8 cellular contexts compared by ENCODE assay signal in genomic region chr4:83110222-83110945, GRCh38. TPM values are rescaled to one million over a fixed set of nuclear protein-coding genes. Genes with fewer than 3 reads are reported as not detected.
DNase-seq lines count a peak whose midpoint lies in the region; ATAC-seq and TF ChIP-seq lines count a peak whose summit lies in the region.

No MANE protein-coding gene starts in this region.

- H3K4me1 Mint-ChIP-seq in Caco-2 (ENCODE audit: low read depth, unreplicated experiment), result peaks cover 24% of the 10 kb centered on the region

- H3K36me3 ChIP-seq in Caco-2 (ENCODE audit: control insufficient read depth, insufficient read depth, low read length), result no peaks in the 10 kb centered on the region
- no peaks in the 10 kb centered on the region for H3K36me3 ChIP-seq in mucosa of rectum (ENCODE audit: control insufficient read depth in 2 of 2, insufficient read depth in 2 of 2, low read length in 2 of 2)

- no peaks in the 10 kb centered on the region for H3K27me3 Mint-ChIP-seq in Caco-2 (ENCODE audit: insufficient read depth, unreplicated experiment)

- POLR2A ChIA-PET in Caco-2 (lab: Charles Lee), result interaction anchor here (0.6 to 1.0 kb wide), 3 partner anchors 36 to 174 kb away, joined by 4 to 18 read pairs (median 8); partner anchors contain the start of gene COQ2

- H3K4me3 Mint-ChIP-seq in Caco-2 (ENCODE audit: unreplicated experiment), result peak overlapping the region; percentile 79

- CTCF ChIA-PET in Caco-2 (lab: Charles Lee), result interaction anchor here (0.5 to 1.6 kb wide), 9 partner anchors 9 to 1482 kb away, joined by 3 to 13 read pairs (median 4); partner anchors contain the start of genes COPS4 and COQ2

- peak; percentile 59 for ATAC-seq in GM21360 (IDR thresholded peaks at IDR 0.05; ENCODE audit: unreplicated experiment)

- no peaks in the 10 kb centered on the region for H3K9me3 Mint-ChIP-seq in Caco-2 (ENCODE audit: unreplicated experiment)

- intact Hi-C loops in Caco-2 (cut with micrococcal nuclease; ENCODE audit: unreplicated experiment), result loop anchor here (1.0 to 5.0 kb wide), 3 partner anchors 36 to 150 kb away; no protein-coding TSS in a partner anchor

- TF ChIP-seq CTCF in Caco-2 (IDR thresholded peaks at IDR 0.05; ENCODE audit: insufficient read depth in 1 of 2, low read depth in 1 of 2, low read length in 1 of 2, severe bottlenecking in 1 of 2, unreplicated experiment in 1 of 2), result peak; percentile 52 to 60

- H3K4me3 ChIP-seq in Caco-2 (ENCODE audit: low read depth, low read length) (peak overlapping the region; percentile 51), mucosa of rectum (ENCODE audit: low read length in 2 of 2) (peak overlapping the region; percentile 69 to 79)

- H3K9ac ChIP-seq in mucosa of rectum (ENCODE audit: low read depth in 1 of 2, low read length in 2 of 2), result peak overlapping the region; percentile 71 to 84

- H3K27me3 ChIP-seq in Caco-2 (replicated peaks; ENCODE audit: control insufficient read depth, insufficient read depth, low read length) (no peaks in the 10 kb centered on the region), mucosa of rectum (ENCODE audit: control insufficient read depth in 2 of 2, insufficient read depth in 2 of 2, low read length in 2 of 2) (no peaks in the 10 kb centered on the region)

- H3K27ac ChIP-seq in epithelial cell of prostate (peak overlapping the region; percentile 80), mucosa of rectum (ENCODE audit: low read depth in 2 of 2, low read length in 2 of 2) (peak overlapping the region; percentile 86 to 92)

- BruUV-seq in Caco-2 (replicated peaks; lab: Mats Ljungman, UMichigan), result TSS peak; percentile 64

- H3K4me1 ChIP-seq in Caco-2 (peaks cover 22% of the 10 kb centered on the region), mucosa of rectum (ENCODE audit: control insufficient read depth in 2 of 2, insufficient read depth in 2 of 2, low read length in 2 of 2) (peaks cover 9 to 20% of the 10 kb centered on the region in 2 donors)

- H3K9me3 ChIP-seq in Caco-2 (no peaks in the 10 kb centered on the region), mucosa of rectum (ENCODE audit: control insufficient read depth in 2 of 2, low read length in 2 of 2) (no peaks in the 10 kb centered on the region)

- H3K27ac Mint-ChIP-seq in Caco-2 (ENCODE audit: unreplicated experiment), result peak overlapping the region; percentile 64

- DNase-seq in Caco-2, result peak; percentile 87 to 89
- DNase-seq in HT1080 (ENCODE audit: low read depth), result peak; percentile 52
- peak; percentile 84 for DNase-seq in NOMO-1 treated with DMSO at 0.1 percent for 48 hours (lab: John Stamatoyannopoulos, UW; ENCODE audit: unreplicated experiment)
- peak; percentile 94 for DNase-seq in activated CD8-positive, alpha-beta memory T cell treated with anti-CD3 and anti-CD28 coated beads, Interleukin-2, amount 50 U/mL, for 48 hours
- no peak for DNase-seq in epithelial cell of prostate (ENCODE audit: low read depth, low spot score)
- peak; percentile 80 for DNase-seq in stimulated activated CD8-positive, alpha-beta memory T cell treated with anti-CD3 and anti-CD28 coated beads, Interleukin-4, amount 100 ng/mL, for 24 hours (ENCODE audit: low read depth)

- H3K36me3 Mint-ChIP-seq in Caco-2 (ENCODE audit: insufficient read depth, unreplicated experiment), result no peaks in the 10 kb centered on the region

RNA-seq across cellular contexts. Expression of gene PLAC8, which starts 4.1 kb away (rescaled TPM):
- 13.6 and 23.0 TPM in 2 replicates for total RNA-seq in Caco-2 (2022)
- total RNA-seq in HT1080 (2014; rRNA removed; shearing (Covaris generic)), result not detected in 2 replicates
- 1.1 and 2.5 TPM in 2 replicates for polyA plus RNA-seq in HT1080 (2015; cell fraction: cytosol; rRNA removed)
- 1.0 and 1.8 TPM in 2 replicates for polyA plus RNA-seq in HT1080 (2015; cell fraction: nucleus; rRNA removed)

Comparison
In these comparisons a context has a peak if more than half of its experiments do, and no peak if none do; other contexts are left out.
1. RNA of gene PLAC8, which starts 4.1 kb away (total RNA-seq): 13.6 to 23.0 TPM in Caco-2; not detected in HT1080; every median in the first group is over 10 times any median in the second.